In genomic region chr7:158479021-158479679, GRCh38 we compare ENCODE assay signal across 2 cellular contexts.
TF ChIP-seq lines count a peak whose summit lies in the region.

No MANE protein-coding gene starts in this region.

TF ChIP-seq in H1, 55 proteins besides CTCF, POLR2A, EP300 and RAD21 (continued from another document):
- TF ChIP-seq FOSL1 (IDR thresholded peaks at IDR 0.05; ENCODE audit: insufficient read depth, low read depth, low read length) (no peak), NANOG (IDR thresholded peaks at IDR 0.05; ENCODE audit: insufficient read depth, low read depth, low read length, poor library complexity, severe bottlenecking) (no peak), E2F6 (IDR thresholded peaks at IDR 0.05) (no peak), RFX5 (IDR thresholded peaks at IDR 0.05; ENCODE audit: borderline replicate concordance, low read depth, low read length) (no peak), SP2 (IDR thresholded peaks at IDR 0.05; ENCODE audit: low read length) (no peak), PHF8 (conservative IDR thresholded peaks at IDR 0.05; ENCODE audit: low read depth, low read length) (no peak), RBBP5 (IDR thresholded peaks at IDR 0.05; ENCODE audit: borderline replicate concordance, low read depth, low read length) (no peak), RXRA (IDR thresholded peaks at IDR 0.05; ENCODE audit: insufficient read depth, low read depth, low read length) (no peak), JUN (IDR thresholded peaks at IDR 0.05; ENCODE audit: low read depth, low read length) (no peak), KDM5A (IDR thresholded peaks at IDR 0.05; ENCODE audit: low read length) (no peak), SUZ12 (IDR thresholded peaks at IDR 0.05; ENCODE audit: low read length) (no peak), CBX8 (IDR thresholded peaks at IDR 0.05; ENCODE audit: borderline replicate concordance, low read depth, low read length) (no peak), TAF1 (IDR thresholded peaks at IDR 0.05; ENCODE audit: low read depth, low read length) (no peak), ASH2L (IDR thresholded peaks at IDR 0.05; ENCODE audit: low read length) (no peak)

TF ChIP-seq in neural cell, 6 proteins besides CTCF, POLR2A, EP300 and RAD21 (continued from another document):
- no peak for TF ChIP-seq REST (IDR thresholded peaks at IDR 0.05; ENCODE audit: borderline replicate concordance)
- TF ChIP-seq SMC3 (conservative IDR thresholded peaks at IDR 0.05; ENCODE audit: poor library complexity) = no peak
- no peak for TF ChIP-seq POLR2AphosphoS5 (IDR thresholded peaks at IDR 0.05)
- no peak for TF ChIP-seq TAF1 (IDR thresholded peaks at IDR 0.05; ENCODE audit: low read depth)
